In the genomic region with DNA sequence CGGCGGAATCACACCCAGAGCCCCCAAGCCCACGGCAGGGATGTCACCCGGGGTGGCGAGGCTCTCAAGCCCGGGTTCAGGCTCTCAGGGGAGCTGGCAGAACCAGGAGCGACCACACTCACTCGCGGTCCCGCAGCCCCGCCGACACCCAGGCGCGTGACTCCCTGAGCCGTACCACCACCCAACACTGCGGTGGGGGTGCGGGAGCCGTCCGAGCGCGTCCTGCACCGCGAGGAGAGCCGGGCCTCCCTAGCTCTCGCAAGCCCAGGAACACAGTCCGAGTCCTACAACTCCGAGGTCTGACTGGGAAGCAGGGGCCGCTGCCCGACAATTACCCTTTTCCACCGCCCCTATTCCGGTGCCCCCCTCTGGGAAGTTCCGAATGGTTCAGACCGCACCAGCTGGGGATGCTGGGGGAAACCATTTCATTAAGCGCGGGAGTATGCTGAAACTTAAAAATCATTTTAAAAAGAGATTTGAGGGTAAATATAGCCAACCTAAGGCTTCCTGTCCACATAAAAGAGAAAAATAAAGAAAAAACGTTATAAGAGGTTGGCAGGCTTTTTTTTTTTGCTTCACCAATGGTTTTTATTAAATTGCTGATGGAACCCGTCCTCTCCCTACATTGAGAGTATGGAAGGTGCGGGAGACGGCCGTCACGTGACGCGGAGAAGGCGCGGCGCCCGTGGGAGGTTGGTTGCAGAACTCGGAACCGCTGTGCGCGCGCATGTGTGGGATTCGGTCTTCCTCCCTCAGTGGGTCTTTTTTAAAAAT, we compare ENCODE assay signal across 8 cellular contexts. TPM values are rescaled to one million over a fixed set of nuclear protein-coding genes. Genes with fewer than 3 reads are reported as not detected.
A peak's percentile ranks its signal among the peaks of the same experiment; 100 is the strongest.
DNase-seq lines count a peak whose midpoint lies in the region; ATAC-seq and TF ChIP-seq lines count a peak whose summit lies in the region.

A gene with protein sequence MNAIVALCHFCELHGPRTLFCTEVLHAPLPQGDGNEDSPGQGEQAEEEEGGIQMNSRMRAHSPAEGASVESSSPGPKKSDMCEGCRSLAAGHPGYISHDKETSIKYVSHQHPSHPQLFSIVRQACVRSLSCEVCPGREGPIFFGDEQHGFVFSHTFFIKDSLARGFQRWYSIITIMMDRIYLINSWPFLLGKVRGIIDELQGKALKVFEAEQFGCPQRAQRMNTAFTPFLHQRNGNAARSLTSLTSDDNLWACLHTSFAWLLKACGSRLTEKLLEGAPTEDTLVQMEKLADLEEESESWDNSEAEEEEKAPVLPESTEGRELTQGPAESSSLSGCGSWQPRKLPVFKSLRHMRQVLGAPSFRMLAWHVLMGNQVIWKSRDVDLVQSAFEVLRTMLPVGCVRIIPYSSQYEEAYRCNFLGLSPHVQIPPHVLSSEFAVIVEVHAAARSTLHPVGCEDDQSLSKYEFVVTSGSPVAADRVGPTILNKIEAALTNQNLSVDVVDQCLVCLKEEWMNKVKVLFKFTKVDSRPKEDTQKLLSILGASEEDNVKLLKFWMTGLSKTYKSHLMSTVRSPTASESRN (minus strand): TSS at position 143 of the 774 bp plus-strand sequence. CDS start 9,031 bp downstream, outside the sequence.

- H3K36me3 Mint-ChIP-seq in activated B cell treated with CpG ODN at 0.5 μM for 24 hours (ENCODE audit: low read depth) = peaks cover 18% of the 10 kb centered on the region

- CTCF ChIA-PET in activated B cell treated with CpG ODN at 0.5 μM for 24 hours (lab: Charles Lee) = interaction anchor here (0.7 kb wide), 1 partner anchor 44 kb away, joined by 3 read pairs; a partner anchor contains a TSS

- ATAC-seq in GM18907 (IDR thresholded peaks at IDR 0.05; ENCODE audit: unreplicated experiment) (peak; percentile 76), HG03139 (IDR thresholded peaks at IDR 0.05; ENCODE audit: unreplicated experiment) (peak; percentile 73), activated B cell treated with CpG ODN at 0.5 μM for 24 hours (ENCODE audit: low read depth) (peak; percentile 90)

- DNase-seq in AG08395 (ENCODE audit: low spot score) (peak; percentile 91), NCI-H2227 treated with DMSO at 0.1 percent for 48 hours (lab: John Stamatoyannopoulos, UW) (peak; percentile 93), activated B cell treated with CpG ODN at 0.5 μM for 24 hours (peak; percentile 89), cardiac fibroblast (ENCODE audit: low read depth in 2 of 2) (peak; percentile 92 to 93), inferior parietal cortex (ENCODE audit: extremely low spot score) (peak; percentile 94), smooth muscle cell of the brain vasculature (ENCODE audit: low read depth, low spot score) (peak; percentile 78)

- H3K27ac Mint-ChIP-seq in activated B cell treated with CpG ODN at 0.5 μM for 24 hours = peak within 1 kb of the TSS; percentile 99

- TF ChIP-seq CTCF in activated B cell treated with CpG ODN at 0.5 μM for 24 hours (IDR thresholded peaks at IDR 0.05) = no peak
- TF ChIP-seq CTCF in cardiac fibroblast (IDR thresholded peaks at IDR 0.05; ENCODE audit: low read depth, low read length) = no peak

- no peaks in the 10 kb centered on the region for H3K9me3 Mint-ChIP-seq in activated B cell treated with CpG ODN at 0.5 μM for 24 hours

- intact Hi-C loops in activated B cell treated with CpG ODN at 0.5 μM for 24 hours (cut with micrococcal nuclease) = loop anchor here (1.0 to 10.0 kb wide), 7 partner anchors 31 to 354 kb away; a partner anchor contains a TSS

- peak within 1 kb of the TSS; percentile 99 to 100 for H3K4me3 ChIP-seq in cardiac fibroblast (replicated peaks in 1 of 2; ENCODE audit: low read depth in 2 of 2, low read length in 2 of 2)

- no peaks in the 10 kb centered on the region for H3K27me3 Mint-ChIP-seq in activated B cell treated with CpG ODN at 0.5 μM for 24 hours

- H3K4me1 Mint-ChIP-seq in activated B cell treated with CpG ODN at 0.5 μM for 24 hours = peaks cover 14% of the 10 kb centered on the region

- H3K4me3 Mint-ChIP-seq in activated B cell treated with CpG ODN at 0.5 μM for 24 hours = peak within 1 kb of the TSS; percentile 96

- POLR2A ChIA-PET in activated B cell treated with CpG ODN at 0.5 μM for 24 hours (lab: Charles Lee) = interaction anchor here (0.6 to 2.1 kb wide), 11 partner anchors 9 to 253 kb away, joined by 3 to 17 read pairs (median 3); a partner anchor contains a TSS

RNA-seq across cellular contexts. Expression of the gene that starts here (rescaled TPM):
- total RNA-seq in activated B cell treated with CpG ODN at 0.5 μM for 24 hours = 54.5 and 62.3 TPM in 2 replicates

Comparison
In these comparisons a context has a peak if more than half of its experiments do, and no peak if none do; other contexts are left out.
1. Peak in every context shown above with its lines: DNase-seq, ATAC-seq and H3K4me3 ChIP-seq.